18 cellular contexts compared by ENCODE assay signal in the genomic region with DNA sequence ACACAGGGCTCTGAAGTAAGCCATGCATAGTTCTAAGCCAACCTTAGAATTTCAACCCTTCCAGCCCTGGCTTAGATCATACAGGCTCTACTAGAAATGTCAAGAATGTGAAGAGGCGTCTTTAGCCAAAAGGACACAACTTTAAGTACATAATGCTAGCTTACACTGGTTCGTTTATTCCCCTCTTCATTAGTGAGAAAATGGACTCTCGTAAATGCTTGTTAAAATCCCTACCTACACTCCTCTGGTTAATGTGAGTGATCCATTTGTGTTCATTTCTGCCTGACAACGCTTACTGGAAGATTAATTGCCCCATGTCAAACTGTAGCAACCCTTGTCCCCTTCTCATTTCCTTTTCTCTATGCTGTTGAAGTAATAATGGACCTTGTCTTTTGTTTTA.
A peak's percentile ranks its signal among the peaks of the same experiment; 100 is the strongest.
DNase-seq lines count a peak whose midpoint lies in the region; ATAC-seq, FAIRE-seq and TF ChIP-seq lines count a peak whose summit lies in the region.
"Had no signal": no experiment of that assay in that cellular context is flagged by ENCODE, and none has a peak within 500 bp of the region (broad histone marks: within the 10 kb centered on the region; RNA-seq: fewer than 3 reads in every experiment).

No MANE protein-coding gene starts in this region.

- H3K36me3 Mint-ChIP-seq in WTC11 = no peaks in the 10 kb centered on the region
- H3K36me3 Mint-ChIP-seq in mesothelial cell of epicardium = no peaks in the 10 kb centered on the region
- H3K36me3 Mint-ChIP-seq in stimulated activated naive B cell treated with anti-CD40 and anti-IgM and Interleukin-4, amounts not matched to agents 10 μg/mL and 1 μg/mL and 100 μg/mL, for 72 hours = peaks cover 0 to 6% of the 10 kb centered on the region in 2 donors
- peaks cover 0 to 11% of the 10 kb centered on the region in 2 donors for H3K36me3 Mint-ChIP-seq in CD4-positive, alpha-beta memory T cell

- H3K27me3 ChIP-seq in CD4-positive, alpha-beta memory T cell (ENCODE audit: insufficient read depth, low read length) = no peaks in the 10 kb centered on the region
- H3K27me3 ChIP-seq: SJSA1 had no signal

- H3K9me3 ChIP-seq in CD4-positive, alpha-beta memory T cell (ENCODE audit: control insufficient read depth in 1 of 2, low read length in 2 of 2) = no peaks in the 10 kb centered on the region
- H3K9me3 ChIP-seq: SJSA1 had no signal

- peaks cover 6% of the 10 kb centered on the region for H3K4me1 ChIP-seq in CD4-positive, alpha-beta memory T cell (ENCODE audit: insufficient read depth, low read length)

- intact Hi-C loops in CD4-positive, alpha-beta memory T cell (cut with micrococcal nuclease) = no loop called here

- H3K4me3 ChIP-seq in CD4-positive, alpha-beta memory T cell (ENCODE audit: low read length in 2 of 2) = no peak overlapping the region
- H3K4me3 ChIP-seq: SJSA1 had no signal

- ATAC-seq in WTC11 (peak; percentile 58), esophagus mucosa (no peak)
- ATAC-seq in stimulated activated naive B cell treated with anti-CD40 and anti-IgM and Interleukin-4, amounts not matched to agents 10 μg/mL and 1 μg/mL and 100 μg/mL, for 72 hours (replicated peaks) = no peak
- ATAC-seq: stimulated activated memory B cell treated with anti-CD40 and anti-IgM and Interleukin-4, amounts not matched to agents 10 μg/mL and 1 μg/mL and 100 μg/mL, for 72 hours had no signal

- CTCF ChIA-PET in WTC11 (lab: Charles Lee) = no interaction called here
- CTCF ChIA-PET in CD4-positive, alpha-beta memory T cell (lab: Charles Lee; ENCODE audit: partially characterized antibody) = no interaction called here

- DNase-seq in D721Med (ENCODE audit: insufficient read length, low spot score) = no peak
- DNase-seq in NCI-H1436 (lab: John Stamatoyannopoulos, UW) = peak; percentile 39
- DNase-seq in WTC11 (ENCODE audit: low spot score) = no peak
- DNase-seq in mesothelial cell of epicardium (ENCODE audit: low spot score in 2 of 2, unreplicated experiment in 2 of 2) = no peak
- DNase-seq in stimulated activated naive B cell treated with anti-CD40 and anti-IgM and Interleukin-4, amounts not matched to agents 10 μg/mL and 1 μg/mL and 100 μg/mL, for 72 hours = no peak
- DNase-seq in GM19239 (ENCODE audit: insufficient read length, low spot score) = no peak
- DNase-seq in CD4-positive, alpha-beta memory T cell = no peak
- DNase-seq: activated CD4-positive, CD25-positive, alpha-beta regulatory T cell; amniotic stem cell; dermis blood vessel endothelial cell; kidney; NCI-H526; stimulated activated CD4-positive, alpha-beta T cell treated with anti-CD3 and anti-CD28 coated beads, Interleukin-2, amount 100 ng/mL, for 24 hours had no signal

- H3K4me1 Mint-ChIP-seq in WTC11 (no peaks in the 10 kb centered on the region), mesothelial cell of epicardium (peaks cover 13% of the 10 kb centered on the region)
- peaks cover 8 to 18% of the 10 kb centered on the region in 2 donors for H3K4me1 Mint-ChIP-seq in stimulated activated naive B cell treated with anti-CD40 and anti-IgM and Interleukin-4, amounts not matched to agents 10 μg/mL and 1 μg/mL and 100 μg/mL, for 72 hours
- H3K4me1 Mint-ChIP-seq in CD4-positive, alpha-beta memory T cell = peaks cover 17 to 27% (median 19%) of the 10 kb centered on the region in 4 donors

- TF ChIP-seq CTCF in D721Med (IDR thresholded peaks at IDR 0.05; ENCODE audit: insufficient read depth, missing control alignments) (no peak), WTC11 (IDR thresholded peaks at IDR 0.05) (no peak), mesothelial cell of epicardium (IDR thresholded peaks at IDR 0.05; ENCODE audit: unreplicated experiment) (no peak)

- H3K4me3 Mint-ChIP-seq in WTC11 (no peak overlapping the region), mesothelial cell of epicardium (no peak overlapping the region)
- H3K4me3 Mint-ChIP-seq in stimulated activated naive B cell treated with anti-CD40 and anti-IgM and Interleukin-4, amounts not matched to agents 10 μg/mL and 1 μg/mL and 100 μg/mL, for 72 hours = no peak overlapping the region
- no peak overlapping the region for H3K4me3 Mint-ChIP-seq in CD4-positive, alpha-beta memory T cell
- H3K4me3 Mint-ChIP-seq: stimulated activated memory B cell treated with anti-CD40 and anti-IgM and Interleukin-4, amounts not matched to agents 10 μg/mL and 1 μg/mL and 100 μg/mL, for 72 hours had no signal

- POLR2A ChIA-PET in WTC11 (lab: Charles Lee) = no interaction called here
- POLR2A ChIA-PET in CD4-positive, alpha-beta memory T cell (lab: Charles Lee; ENCODE audit: partially characterized antibody) = no interaction called here

- H3K27ac ChIP-seq in CD4-positive, alpha-beta memory T cell (ENCODE audit: low read depth, low read length) = no peak overlapping the region
- H3K27ac ChIP-seq: KMS-11, SJSA1 had no signal

- peak; percentile 73 for FAIRE-seq in D721Med (lab: Jason Lieb, UNC)
- no peak for FAIRE-seq in GM19239 (lab: Jason Lieb, UNC)
- FAIRE-seq: frontal cortex, kidney had no signal

- H3K9me3 Mint-ChIP-seq in WTC11 (no peaks in the 10 kb centered on the region), mesothelial cell of epicardium (no peaks in the 10 kb centered on the region)
- H3K9me3 Mint-ChIP-seq in stimulated activated naive B cell treated with anti-CD40 and anti-IgM and Interleukin-4, amounts not matched to agents 10 μg/mL and 1 μg/mL and 100 μg/mL, for 72 hours = no peaks in the 10 kb centered on the region
- H3K9me3 Mint-ChIP-seq in CD4-positive, alpha-beta memory T cell = no peaks in the 10 kb centered on the region
- H3K9me3 Mint-ChIP-seq: stimulated activated memory B cell treated with anti-CD40 and anti-IgM and Interleukin-4, amounts not matched to agents 10 μg/mL and 1 μg/mL and 100 μg/mL, for 72 hours had no signal

- H3K27me3 Mint-ChIP-seq in WTC11 (ENCODE audit: low read depth) = no peaks in the 10 kb centered on the region
- no peaks in the 10 kb centered on the region for H3K27me3 Mint-ChIP-seq in mesothelial cell of epicardium (ENCODE audit: low read depth)
- H3K27me3 Mint-ChIP-seq in stimulated activated naive B cell treated with anti-CD40 and anti-IgM and Interleukin-4, amounts not matched to agents 10 μg/mL and 1 μg/mL and 100 μg/mL, for 72 hours = no peaks in the 10 kb centered on the region
- H3K27me3 Mint-ChIP-seq in CD4-positive, alpha-beta memory T cell = no peaks in the 10 kb centered on the region
- H3K27me3 Mint-ChIP-seq: stimulated activated memory B cell treated with anti-CD40 and anti-IgM and Interleukin-4, amounts not matched to agents 10 μg/mL and 1 μg/mL and 100 μg/mL, for 72 hours had no signal

- H3K36me3 ChIP-seq in CD4-positive, alpha-beta memory T cell (ENCODE audit: insufficient read depth, low read length) = no peaks in the 10 kb centered on the region
- H3K36me3 ChIP-seq: SJSA1 had no signal

- no peak overlapping the region for H3K27ac Mint-ChIP-seq in WTC11
- peak overlapping the region; percentile 0 for H3K27ac Mint-ChIP-seq in mesothelial cell of epicardium
- H3K27ac Mint-ChIP-seq in stimulated activated naive B cell treated with anti-CD40 and anti-IgM and Interleukin-4, amounts not matched to agents 10 μg/mL and 1 μg/mL and 100 μg/mL, for 72 hours = no peak overlapping the region
- no peak overlapping the region for H3K27ac Mint-ChIP-seq in CD4-positive, alpha-beta memory T cell
- H3K27ac Mint-ChIP-seq: stimulated activated memory B cell treated with anti-CD40 and anti-IgM and Interleukin-4, amounts not matched to agents 10 μg/mL and 1 μg/mL and 100 μg/mL, for 72 hours had no signal

TF ChIP-seq in WTC11, 78 proteins besides CTCF, POLR2A, EP300 and RAD21 (continues in another document):
- TF ChIP-seq, protein P1, sequence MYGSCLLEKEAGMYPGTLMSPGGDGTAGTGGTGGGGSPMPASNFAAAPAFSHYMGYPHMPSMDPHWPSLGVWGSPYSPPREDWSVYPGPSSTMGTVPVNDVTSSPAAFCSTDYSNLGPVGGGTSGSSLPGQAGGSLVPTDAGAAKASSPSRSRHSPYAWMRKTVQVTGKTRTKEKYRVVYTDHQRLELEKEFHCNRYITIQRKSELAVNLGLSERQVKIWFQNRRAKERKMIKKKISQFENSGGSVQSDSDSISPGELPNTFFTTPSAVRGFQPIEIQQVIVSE (CRISPR knock-in tag; IDR thresholded peaks at IDR 0.05; ENCODE audit: borderline replicate concordance) = no peak
- no peak for TF ChIP-seq FOXP1 (CRISPR knock-in tag; IDR thresholded peaks at IDR 0.05; ENCODE audit: borderline replicate concordance)
- TF ChIP-seq NFE2L1 (CRISPR knock-in tag; IDR thresholded peaks at IDR 0.05) = no peak
- no peak for TF ChIP-seq CREB1 (CRISPR knock-in tag; IDR thresholded peaks at IDR 0.05)
- TF ChIP-seq ZBTB21 (CRISPR knock-in tag; IDR thresholded peaks at IDR 0.05; ENCODE audit: borderline replicate concordance) = no peak
- no peak for TF ChIP-seq EMX1 (CRISPR knock-in tag; IDR thresholded peaks at IDR 0.05)
- TF ChIP-seq, protein P2, sequence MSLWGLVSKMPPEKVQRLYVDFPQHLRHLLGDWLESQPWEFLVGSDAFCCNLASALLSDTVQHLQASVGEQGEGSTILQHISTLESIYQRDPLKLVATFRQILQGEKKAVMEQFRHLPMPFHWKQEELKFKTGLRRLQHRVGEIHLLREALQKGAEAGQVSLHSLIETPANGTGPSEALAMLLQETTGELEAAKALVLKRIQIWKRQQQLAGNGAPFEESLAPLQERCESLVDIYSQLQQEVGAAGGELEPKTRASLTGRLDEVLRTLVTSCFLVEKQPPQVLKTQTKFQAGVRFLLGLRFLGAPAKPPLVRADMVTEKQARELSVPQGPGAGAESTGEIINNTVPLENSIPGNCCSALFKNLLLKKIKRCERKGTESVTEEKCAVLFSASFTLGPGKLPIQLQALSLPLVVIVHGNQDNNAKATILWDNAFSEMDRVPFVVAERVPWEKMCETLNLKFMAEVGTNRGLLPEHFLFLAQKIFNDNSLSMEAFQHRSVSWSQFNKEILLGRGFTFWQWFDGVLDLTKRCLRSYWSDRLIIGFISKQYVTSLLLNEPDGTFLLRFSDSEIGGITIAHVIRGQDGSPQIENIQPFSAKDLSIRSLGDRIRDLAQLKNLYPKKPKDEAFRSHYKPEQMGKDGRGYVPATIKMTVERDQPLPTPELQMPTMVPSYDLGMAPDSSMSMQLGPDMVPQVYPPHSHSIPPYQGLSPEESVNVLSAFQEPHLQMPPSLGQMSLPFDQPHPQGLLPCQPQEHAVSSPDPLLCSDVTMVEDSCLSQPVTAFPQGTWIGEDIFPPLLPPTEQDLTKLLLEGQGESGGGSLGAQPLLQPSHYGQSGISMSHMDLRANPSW (CRISPR knock-in tag; conservative IDR thresholded peaks at IDR 0.05; ENCODE audit: low read depth) = no peak
- TF ChIP-seq, protein P3, sequence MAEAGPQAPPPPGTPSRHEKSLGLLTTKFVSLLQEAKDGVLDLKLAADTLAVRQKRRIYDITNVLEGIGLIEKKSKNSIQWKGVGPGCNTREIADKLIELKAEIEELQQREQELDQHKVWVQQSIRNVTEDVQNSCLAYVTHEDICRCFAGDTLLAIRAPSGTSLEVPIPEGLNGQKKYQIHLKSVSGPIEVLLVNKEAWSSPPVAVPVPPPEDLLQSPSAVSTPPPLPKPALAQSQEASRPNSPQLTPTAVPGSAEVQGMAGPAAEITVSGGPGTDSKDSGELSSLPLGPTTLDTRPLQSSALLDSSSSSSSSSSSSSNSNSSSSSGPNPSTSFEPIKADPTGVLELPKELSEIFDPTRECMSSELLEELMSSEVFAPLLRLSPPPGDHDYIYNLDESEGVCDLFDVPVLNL (CRISPR knock-in tag; IDR thresholded peaks at IDR 0.05; ENCODE audit: borderline replicate concordance, low read depth) = no peak
